ENCODE assay signal across 8 cellular contexts in genomic region chr17:75589017-75589918, GRCh38. TPM values are rescaled to one million over a fixed set of nuclear protein-coding genes. Genes with fewer than 3 reads are reported as not detected.
DNase-seq lines count a peak whose midpoint lies in the region; ATAC-seq and TF ChIP-seq lines count a peak whose summit lies in the region.

No MANE protein-coding gene starts in this region.

- 8 to 9% methylated on average over 34 to 93 of the region's 99 CpGs for WGBS in GM23248 (ENCODE audit: low coverage in 1 of 2, low lambda C conversion rate in 2 of 2, missing lambda C conversion rate in 2 of 2), 2 experiments

- DNase-seq in DMS 273 treated with DMSO at 0.1 percent for 48 hours (lab: John Stamatoyannopoulos, UW) (peak; percentile 51), GM23248 (peak; percentile 91), RWPE1 (ENCODE audit: low spot score) (peak; percentile 96), fibroblast of the conjunctiva (ENCODE audit: low read depth) (peak; percentile 64)
- DNase-seq in activated effector memory CD4-positive, alpha-beta T cell treated with anti-CD3 and anti-CD28 coated beads, Interleukin-2, amount 50 U/mL, for 16 hours = peak; percentile 98
- DNase-seq in stimulated activated naive B cell treated with anti-CD40 and anti-IgM and Interleukin-4, amounts not matched to agents 10 μg/mL and 1 μg/mL and 100 μg/mL, for 72 hours = peak; percentile 88

- H3K27ac Mint-ChIP-seq in nephron = peak overlapping the region in 2 of 3 experiments; percentile 46 to 82
- H3K27ac Mint-ChIP-seq in stimulated activated naive B cell treated with anti-CD40 and anti-IgM and Interleukin-4, amounts not matched to agents 10 μg/mL and 1 μg/mL and 100 μg/mL, for 72 hours = peak overlapping the region; percentile 88

- no peaks in the 10 kb centered on the region for H3K79me2 ChIP-seq in GM23248 (ENCODE audit: insufficient read depth)
- H3K79me2 ChIP-seq in Loucy (ENCODE audit: insufficient read depth, low read length) = peaks cover 9% of the 10 kb centered on the region; the same call in 1 of the 2 replicates

- no peaks in the 10 kb centered on the region for H3K9me3 ChIP-seq in GM23248 (ENCODE audit: low read depth)
- no peaks in the 10 kb centered on the region for H3K9me3 ChIP-seq in Loucy (ENCODE audit: insufficient read depth, low read depth, low read length)

- H4K20me1 ChIP-seq in GM23248 (ENCODE audit: insufficient read depth) (no peaks in the 10 kb centered on the region), Loucy (ENCODE audit: insufficient read depth, low read length, poor library complexity, severe bottlenecking) (peaks cover 4% of the 10 kb centered on the region)

- H3K4me1 ChIP-seq in GM23248 (ENCODE audit: insufficient read depth) (no peaks in the 10 kb centered on the region), Loucy (ENCODE audit: insufficient read depth, low read length, poor library complexity, severe bottlenecking) (peaks cover 12% of the 10 kb centered on the region)

- H3K9me3 Mint-ChIP-seq in nephron = peaks cover 4% of the 10 kb centered on the region
- H3K9me3 Mint-ChIP-seq in stimulated activated naive B cell treated with anti-CD40 and anti-IgM and Interleukin-4, amounts not matched to agents 10 μg/mL and 1 μg/mL and 100 μg/mL, for 72 hours = no peaks in the 10 kb centered on the region

- TF ChIP-seq CTCF in Loucy (conservative IDR thresholded peaks at IDR 0.05; ENCODE audit: low read length) (peak; percentile 51), RWPE1 (conservative IDR thresholded peaks at IDR 0.05; ENCODE audit: low read depth) (peak; percentile 88), nephron (IDR thresholded peaks at IDR 0.05; ENCODE audit: unreplicated experiment in 3 of 3) (peak; percentile 56 to 67 (median 59))

- peak overlapping the region; percentile 72 to 83 (median 77) for H3K4me3 Mint-ChIP-seq in nephron
- H3K4me3 Mint-ChIP-seq in stimulated activated naive B cell treated with anti-CD40 and anti-IgM and Interleukin-4, amounts not matched to agents 10 μg/mL and 1 μg/mL and 100 μg/mL, for 72 hours = peak overlapping the region; percentile 75 to 90

- H3K27me3 Mint-ChIP-seq in nephron (ENCODE audit: low read depth) = peaks cover 17% of the 10 kb centered on the region
- H3K27me3 Mint-ChIP-seq in stimulated activated naive B cell treated with anti-CD40 and anti-IgM and Interleukin-4, amounts not matched to agents 10 μg/mL and 1 μg/mL and 100 μg/mL, for 72 hours = no peaks in the 10 kb centered on the region

- in situ Hi-C loops in GM23248 (cut with MboI) = no loop called here

- H3K27ac ChIP-seq in GM23248 (no peak overlapping the region), RWPE1 (peak overlapping the region; percentile 77)

- ATAC-seq in stimulated activated naive B cell treated with anti-CD40 and anti-IgM and Interleukin-4, amounts not matched to agents 10 μg/mL and 1 μg/mL and 100 μg/mL, for 72 hours (replicated peaks) = peak; percentile 87

- H3K36me3 Mint-ChIP-seq in nephron (ENCODE audit: low read depth) = no peaks in the 10 kb centered on the region
- H3K36me3 Mint-ChIP-seq in stimulated activated naive B cell treated with anti-CD40 and anti-IgM and Interleukin-4, amounts not matched to agents 10 μg/mL and 1 μg/mL and 100 μg/mL, for 72 hours = peaks cover 0 to 5% of the 10 kb centered on the region in 2 donors

- peak overlapping the region; percentile 69 for H2AFZ ChIP-seq in GM23248
- H2AFZ ChIP-seq in Loucy (ENCODE audit: low read length) = peak overlapping the region; percentile 80; the same call in 1 of the 2 replicates

- H3K27me3 ChIP-seq in GM23248 (replicated peaks; ENCODE audit: insufficient read depth) (peaks cover 20% of the 10 kb centered on the region; the same call in 1 of the 2 replicates), Loucy (ENCODE audit: insufficient read depth, low read length, poor library complexity, severe bottlenecking) (no peaks in the 10 kb centered on the region)

- H3F3A ChIP-seq in GM23248 (ENCODE audit: insufficient read depth) (no peaks in the 10 kb centered on the region), Loucy (ENCODE audit: low read depth) (no peaks in the 10 kb centered on the region)

- H3K4me2 ChIP-seq in GM23248 (ENCODE audit: unreplicated experiment) (peak overlapping the region; percentile 30), Loucy (ENCODE audit: low read depth, low read length, poor library complexity, severe bottlenecking) (peak overlapping the region; percentile 97)

- H3K4me3 ChIP-seq in GM23248 (peak overlapping the region; percentile 59), Loucy (ENCODE audit: low read length, poor library complexity, severe bottlenecking) (peak overlapping the region; percentile 75)

- H3K9ac ChIP-seq in GM23248 = peak overlapping the region; percentile 12; the same call in 1 of the 2 replicates
- H3K9ac ChIP-seq in Loucy (ENCODE audit: low read depth, low read length, poor library complexity, severe bottlenecking) = peak overlapping the region; percentile 83

- no peaks in the 10 kb centered on the region for H3K9me2 ChIP-seq in GM23248 (ENCODE audit: insufficient read depth)
- H3K9me2 ChIP-seq in Loucy (replicated peaks; ENCODE audit: low read depth, low read length) = no peaks in the 10 kb centered on the region

- H3K4me1 Mint-ChIP-seq in nephron = peaks cover 3% of the 10 kb centered on the region
- H3K4me1 Mint-ChIP-seq in stimulated activated naive B cell treated with anti-CD40 and anti-IgM and Interleukin-4, amounts not matched to agents 10 μg/mL and 1 μg/mL and 100 μg/mL, for 72 hours = peaks cover 8 to 28% of the 10 kb centered on the region in 2 donors

- CTCF ChIA-PET in RWPE1 (lab: Yijun Ruan, JAX) = interaction anchor here (0.7 to 3.7 kb wide), 4 partner anchors 12 to 208 kb away, joined by 3 to 29 read pairs (median 7); partner anchors contain the start of gene SMIM5

- H3K36me3 ChIP-seq in GM23248 (ENCODE audit: low read depth) (no peaks in the 10 kb centered on the region), Loucy (ENCODE audit: insufficient read depth, low read length) (no peaks in the 10 kb centered on the region)

- POLR2A ChIA-PET in RWPE1 (lab: Yijun Ruan, JAX; ENCODE audit: low non-redundant PET) = no interaction called here

RNA-seq across cellular contexts. Expression of gene MYO15B, which starts 1.7 kb away (rescaled TPM):
- 5.8 and 7.2 TPM in 2 replicates for total RNA-seq in GM23248 (2014; rRNA removed; shearing (Covaris generic))
- 0.65 and 1.3 TPM in 2 replicates for polyA plus RNA-seq in GM23248 (2016; fragmentation: Nextera tagmentation; extraction: Ambion mirVana)

RNA-seq across cellular contexts. Expression of gene SMIM5, which starts 44.0 kb away (rescaled TPM):
- total RNA-seq in GM23248 (2014; rRNA removed; shearing (Covaris generic)) = not detected in 2 replicates
- 0.08 and 0.16 TPM in 2 replicates for polyA plus RNA-seq in GM23248 (2016; fragmentation: Nextera tagmentation; extraction: Ambion mirVana)
